In genomic region chrY:7923476-7924017, GRCh38 we compare ENCODE assay signal across 23 cellular contexts.
"Had no signal": no experiment of that assay in that cellular context is flagged by ENCODE, and none has a peak within 500 bp of the region (broad histone marks: within the 10 kb centered on the region; RNA-seq: fewer than 3 reads in every experiment).

No MANE protein-coding gene starts in this region.

- H3K4me3 Mint-ChIP-seq: activated naive CD8-positive, alpha-beta T cell treated with anti-CD3 and anti-CD28 coated beads, Interleukin-2, amount 10 ng/mL, durations not matched to agents 7 days and 5 days; effector memory CD8-positive, alpha-beta T cell had no signal

- H3K36me3 Mint-ChIP-seq: activated naive CD8-positive, alpha-beta T cell treated with anti-CD3 and anti-CD28 coated beads, Interleukin-2, amount 10 ng/mL, durations not matched to agents 7 days and 5 days had no signal

- H3K27ac Mint-ChIP-seq: activated naive CD8-positive, alpha-beta T cell treated with anti-CD3 and anti-CD28 coated beads, Interleukin-2, amount 10 ng/mL, durations not matched to agents 7 days and 5 days; effector memory CD8-positive, alpha-beta T cell had no signal

- H3K9me3 Mint-ChIP-seq: activated naive CD8-positive, alpha-beta T cell treated with anti-CD3 and anti-CD28 coated beads, Interleukin-2, amount 10 ng/mL, durations not matched to agents 7 days and 5 days; effector memory CD8-positive, alpha-beta T cell had no signal

- DNase-seq: activated CD4-positive, alpha-beta T cell treated with anti-CD3 and anti-CD28 coated beads for 4 hours; activated CD4-positive, CD25-positive, alpha-beta regulatory T cell; activated CD4-positive, CD25-positive, alpha-beta regulatory T cell treated with anti-CD3 and anti-CD28 coated beads, Interleukin-2, amount 50 U/mL, for 72 hours; activated CD8-positive, alpha-beta memory T cell treated with anti-CD3 and anti-CD28 coated beads for 24 hours; activated effector memory CD4-positive, alpha-beta T cell treated with Interleukin-2 at 50 U/mL for 16 hours; activated gamma-delta T cell treated with Interleukin-2 at 50 U/mL for 16 hours; activated naive CD4-positive, alpha-beta T cell treated with anti-CD3 and anti-CD28 coated beads, Interleukin-2, amount 50 U/mL, for 16 hours; activated naive CD8-positive, alpha-beta T cell treated with anti-CD3 and anti-CD28 coated beads, Interleukin-2, amount 10 ng/mL, durations not matched to agents 7 days and 5 days; activated T-cell treated with anti-CD3 and anti-CD28 coated beads, Interleukin-2, amount 50 U/mL, for 48 hours; amniotic stem cell; anterior cingulate cortex; body of pancreas; caudate nucleus; cortex of kidney; dermis blood vessel endothelial cell; effector CD4-positive, alpha-beta T cell; effector memory CD8-positive, alpha-beta T cell; erythroblast; foreskin keratinocyte; gastrocnemius medialis; glutamatergic neuron; heart left ventricle; T-helper 2 cell had no signal

- H3K27me3 Mint-ChIP-seq: activated naive CD8-positive, alpha-beta T cell treated with anti-CD3 and anti-CD28 coated beads, Interleukin-2, amount 10 ng/mL, durations not matched to agents 7 days and 5 days; effector memory CD8-positive, alpha-beta T cell had no signal

- ATAC-seq: body of pancreas; effector memory CD8-positive, alpha-beta T cell; foreskin keratinocyte; gastrocnemius medialis; heart left ventricle had no signal

- H3K4me1 Mint-ChIP-seq: activated naive CD8-positive, alpha-beta T cell treated with anti-CD3 and anti-CD28 coated beads, Interleukin-2, amount 10 ng/mL, durations not matched to agents 7 days and 5 days had no signal
